Comparison of ENCODE assay signal across 12 cellular contexts in the genomic region with DNA sequence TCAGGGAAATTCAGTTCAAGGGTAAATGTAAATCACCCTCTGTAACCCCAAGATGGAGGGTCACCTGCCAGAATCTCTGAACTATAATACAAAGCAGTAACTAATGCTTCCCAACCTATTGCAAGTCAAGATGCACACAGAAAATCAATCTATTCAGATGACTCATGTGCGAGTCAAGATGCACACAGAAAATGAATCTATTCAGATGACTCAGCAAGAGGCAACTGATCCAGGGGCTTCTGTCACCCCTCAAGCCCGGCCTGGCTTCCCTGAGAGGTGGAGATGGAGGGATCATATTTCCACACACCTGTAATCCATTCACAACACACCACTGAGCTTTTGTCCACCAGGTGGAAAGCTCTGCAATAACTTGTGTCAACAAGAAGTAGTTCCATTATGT. TPM values are rescaled to one million over a fixed set of nuclear protein-coding genes. Genes with fewer than 3 reads are reported as not detected.
DNase-seq lines count a peak whose midpoint lies in the region; ATAC-seq, FAIRE-seq and TF ChIP-seq lines count a peak whose summit lies in the region.
"Had no signal": no experiment of that assay in that cellular context is flagged by ENCODE, and none has a peak within 500 bp of the region (broad histone marks: within the 10 kb centered on the region; RNA-seq: fewer than 3 reads in every experiment).

No MANE protein-coding gene starts in this region.

- DNase-seq in activated CD8-positive, alpha-beta T cell treated with anti-CD3 and anti-CD28 coated beads for 36 hours = peak; percentile 33
- DNase-seq in activated CD8-positive, alpha-beta T cell treated with anti-CD3 and anti-CD28 coated beads, Interleukin-2, amount 10 ng/mL, durations not matched to agents 7 days and 5 days = no peak
- peak; percentile 94 for DNase-seq in NCI-H146 (lab: John Stamatoyannopoulos, UW)
- DNase-seq in SHP77 (lab: John Stamatoyannopoulos, UW) = peak; percentile 50 to 59
- DNase-seq in keratinocyte (ENCODE audit: low read depth, low spot score) = no peak
- DNase-seq: amygdala; NCI-H1930; stimulated activated naive CD4-positive, alpha-beta T cell; T-helper 9 cell had no signal

- no peak overlapping the region for H3K4me3 ChIP-seq in keratinocyte (ENCODE audit: control insufficient read depth in 2 of 3, extremely low read depth in 1 of 3, insufficient read depth in 2 of 3, low read depth in 1 of 3, low read length in 3 of 3)

- H3K9me1 ChIP-seq in keratinocyte (ENCODE audit: control insufficient read depth, extremely low read depth, insufficient read depth, low read length) = no peaks in the 10 kb centered on the region

- no peak overlapping the region for H3K27ac Mint-ChIP-seq in activated CD8-positive, alpha-beta T cell treated with anti-CD3 and anti-CD28 coated beads for 36 hours
- H3K27ac Mint-ChIP-seq in activated CD8-positive, alpha-beta T cell treated with anti-CD3 and anti-CD28 coated beads, Interleukin-2, amount 10 ng/mL, durations not matched to agents 7 days and 5 days = no peak overlapping the region

- H3K4me2 ChIP-seq in keratinocyte (ENCODE audit: control insufficient read depth, extremely low read depth, insufficient read depth, low read depth, low read length) = no peak overlapping the region

- no peaks in the 10 kb centered on the region for H3K27me3 ChIP-seq in keratinocyte (ENCODE audit: control insufficient read depth, extremely low read depth, insufficient read depth, low read length)

- H3K27me3 Mint-ChIP-seq in activated CD8-positive, alpha-beta T cell treated with anti-CD3 and anti-CD28 coated beads for 36 hours = no peaks in the 10 kb centered on the region
- H3K27me3 Mint-ChIP-seq in activated CD8-positive, alpha-beta T cell treated with anti-CD3 and anti-CD28 coated beads, Interleukin-2, amount 10 ng/mL, durations not matched to agents 7 days and 5 days (ENCODE audit: low read depth) = peaks cover 7% of the 10 kb centered on the region

- no peaks in the 10 kb centered on the region for H3K79me2 ChIP-seq in keratinocyte (ENCODE audit: control insufficient read depth, insufficient read depth, low read length)

- peaks cover 9% of the 10 kb centered on the region for H3K4me1 Mint-ChIP-seq in activated CD8-positive, alpha-beta T cell treated with anti-CD3 and anti-CD28 coated beads for 36 hours (ENCODE audit: low read depth)
- H3K4me1 Mint-ChIP-seq in activated CD8-positive, alpha-beta T cell treated with anti-CD3 and anti-CD28 coated beads, Interleukin-2, amount 10 ng/mL, durations not matched to agents 7 days and 5 days (ENCODE audit: low read depth) = peaks cover 2% of the 10 kb centered on the region

- intact Hi-C loops in activated CD8-positive, alpha-beta T cell treated with anti-CD3 and anti-CD28 coated beads for 36 hours (cut with micrococcal nuclease) = no loop called here

- TF ChIP-seq CTCF in activated CD8-positive, alpha-beta T cell treated with anti-CD3 and anti-CD28 coated beads for 36 hours (IDR thresholded peaks at IDR 0.05) = no peak
- TF ChIP-seq CTCF in keratinocyte (optimal IDR thresholded peaks at IDR 0.05 in 1 of 3, IDR thresholded peaks at IDR 0.05 in 1 of 3, conservative IDR thresholded peaks at IDR 0.05 in 1 of 3; ENCODE audit: extremely low read depth in 1 of 3, insufficient read depth in 2 of 3, low read length in 3 of 3) = no peak

- H2AFZ ChIP-seq in keratinocyte (ENCODE audit: control insufficient read depth, low read length) = no peak overlapping the region

- no peaks in the 10 kb centered on the region for H4K20me1 ChIP-seq in keratinocyte (ENCODE audit: control insufficient read depth, extremely low read depth, insufficient read depth, low read length)

- ATAC-seq in activated CD8-positive, alpha-beta T cell treated with anti-CD3 and anti-CD28 coated beads for 36 hours = peak; percentile 93
- ATAC-seq in activated CD8-positive, alpha-beta T cell treated with anti-CD3 and anti-CD28 coated beads, Interleukin-2, amount 10 ng/mL, durations not matched to agents 7 days and 5 days = no peak
- ATAC-seq in GM18505 (IDR thresholded peaks at IDR 0.05; ENCODE audit: unreplicated experiment) (no peak), GM21576 (IDR thresholded peaks at IDR 0.05; ENCODE audit: unreplicated experiment) (no peak), GM19351 (IDR thresholded peaks at IDR 0.05; ENCODE audit: unreplicated experiment) (no peak)

- H3K27ac ChIP-seq in keratinocyte (ENCODE audit: control insufficient read depth, insufficient read depth, low read length) = no peak overlapping the region

- peaks cover 4% of the 10 kb centered on the region for H3K9me3 Mint-ChIP-seq in activated CD8-positive, alpha-beta T cell treated with anti-CD3 and anti-CD28 coated beads for 36 hours
- no peaks in the 10 kb centered on the region for H3K9me3 Mint-ChIP-seq in activated CD8-positive, alpha-beta T cell treated with anti-CD3 and anti-CD28 coated beads, Interleukin-2, amount 10 ng/mL, durations not matched to agents 7 days and 5 days (ENCODE audit: insufficient read depth)

- no peak for TF ChIP-seq POLR2A in GM18505 (IDR thresholded peaks at IDR 0.05; ENCODE audit: borderline replicate concordance, extremely low read depth, insufficient read depth, insufficient read length)

- no peaks in the 10 kb centered on the region for H3K36me3 Mint-ChIP-seq in activated CD8-positive, alpha-beta T cell treated with anti-CD3 and anti-CD28 coated beads for 36 hours (ENCODE audit: low read depth)
- no peaks in the 10 kb centered on the region for H3K36me3 Mint-ChIP-seq in activated CD8-positive, alpha-beta T cell treated with anti-CD3 and anti-CD28 coated beads, Interleukin-2, amount 10 ng/mL, durations not matched to agents 7 days and 5 days (ENCODE audit: low read depth)

- H3K4me1 ChIP-seq in keratinocyte (ENCODE audit: control insufficient read depth, extremely low read depth, insufficient read depth, low read length) = peaks cover 6% of the 10 kb centered on the region

- POLR2A ChIA-PET in activated CD8-positive, alpha-beta T cell treated with anti-CD3 and anti-CD28 coated beads for 36 hours (lab: Charles Lee) = interaction anchor here (1.1 kb wide), 1 partner anchor 15 kb away, joined by 3 read pairs; no protein-coding TSS in a partner anchor
- POLR2A ChIA-PET in activated CD8-positive, alpha-beta T cell treated with anti-CD3 and anti-CD28 coated beads, Interleukin-2, amount 10 ng/mL, durations not matched to agents 7 days and 5 days (lab: Charles Lee) = no interaction called here

- H3K36me3 ChIP-seq in keratinocyte (ENCODE audit: control insufficient read depth in 2 of 2, extremely low read depth in 1 of 2, insufficient read depth in 2 of 2, low read length in 2 of 2) = no peaks in the 10 kb centered on the region

- dilution Hi-C loops in keratinocyte (cut with MboI; ENCODE audit: extremely low pct_ligation_motif_present, low sequenced_read_pairs) = no loop called here

- no peaks in the 10 kb centered on the region for H3K9me3 ChIP-seq in keratinocyte (ENCODE audit: control insufficient read depth, low read depth, low read length)

- FAIRE-seq in keratinocyte (lab: Jason Lieb, UNC) = peak; percentile 81

- H3K4me3 Mint-ChIP-seq in activated CD8-positive, alpha-beta T cell treated with anti-CD3 and anti-CD28 coated beads for 36 hours = no peak overlapping the region
- H3K4me3 Mint-ChIP-seq in activated CD8-positive, alpha-beta T cell treated with anti-CD3 and anti-CD28 coated beads, Interleukin-2, amount 10 ng/mL, durations not matched to agents 7 days and 5 days = no peak overlapping the region

- CTCF ChIA-PET in activated CD8-positive, alpha-beta T cell treated with anti-CD3 and anti-CD28 coated beads for 36 hours (lab: Charles Lee) = interaction anchor here (2.0 kb wide), 1 partner anchor 16 kb away, joined by 5 read pairs; no protein-coding TSS in a partner anchor
- CTCF ChIA-PET in activated CD8-positive, alpha-beta T cell treated with anti-CD3 and anti-CD28 coated beads, Interleukin-2, amount 10 ng/mL, durations not matched to agents 7 days and 5 days (lab: Charles Lee) = interaction anchor here (1.0 kb wide), 1 partner anchor 363 kb away, joined by 3 read pairs; no protein-coding TSS in a partner anchor

- no peak overlapping the region for H3K9ac ChIP-seq in keratinocyte (ENCODE audit: control insufficient read depth, extremely low read depth, insufficient read depth, low read length)

RNA-seq across cellular contexts. Expression of a gene that starts 17.4 kb away (rescaled TPM):
- total RNA-seq in activated CD8-positive, alpha-beta T cell treated with anti-CD3 and anti-CD28 coated beads for 36 hours = 10 to 100 TPM; 18.6 to 20.4 TPM
- 10 to 100 TPM; 10.8 to 11.8 TPM for total RNA-seq in activated CD8-positive, alpha-beta T cell treated with anti-CD3 and anti-CD28 coated beads, Interleukin-2, amount 10 ng/mL, durations not matched to agents 7 days and 5 days
- polyA plus RNA-seq in keratinocyte = 0.64 to 3.5 TPM (median 1.1 TPM) in 3 replicates
- 0.37 TPM for polyA plus RNA-seq in keratinocyte (2011; ENCODE audit: low read depth)
- 1.8 TPM in 2 replicates for polyA plus RNA-seq in keratinocyte (2011; cell fraction: cytosol; rRNA removed)
- polyA plus RNA-seq in keratinocyte (2011; cell fraction: nucleus; rRNA removed) = 2.3 and 3.0 TPM in 2 replicates
- 0.68 and 2.4 TPM in 2 replicates for polyA plus RNA-seq in keratinocyte (2012; ENCODE audit: low replicate concordance)
- 1.8 to 4.6 TPM (median 3.2 TPM) in 3 replicates for polyA minus RNA-seq in keratinocyte
- polyA minus RNA-seq in keratinocyte (2011; cell fraction: cytosol; rRNA and poly(A)+ RNA removed) = 0.77 TPM
- polyA minus RNA-seq in keratinocyte (2011; cell fraction: nucleus; rRNA and poly(A)+ RNA removed) = 1.1 and 2.4 TPM in 2 replicates

Comparison
In these comparisons a context has a peak if more than half of its experiments do, and no peak if none do; other contexts are left out.
1. DNase-seq: peak in activated CD8-positive, alpha-beta T cell treated with anti-CD3 and anti-CD28 coated beads for 36 hours (single experiment), NCI-H146 (single experiment) and SHP77 (2 of 2); none in activated CD8-positive, alpha-beta T cell treated with anti-CD3 and anti-CD28 coated beads, Interleukin-2, amount 10 ng/mL, durations not matched to agents 7 days and 5 days (single experiment) and keratinocyte (single experiment).